In the genomic region with DNA sequence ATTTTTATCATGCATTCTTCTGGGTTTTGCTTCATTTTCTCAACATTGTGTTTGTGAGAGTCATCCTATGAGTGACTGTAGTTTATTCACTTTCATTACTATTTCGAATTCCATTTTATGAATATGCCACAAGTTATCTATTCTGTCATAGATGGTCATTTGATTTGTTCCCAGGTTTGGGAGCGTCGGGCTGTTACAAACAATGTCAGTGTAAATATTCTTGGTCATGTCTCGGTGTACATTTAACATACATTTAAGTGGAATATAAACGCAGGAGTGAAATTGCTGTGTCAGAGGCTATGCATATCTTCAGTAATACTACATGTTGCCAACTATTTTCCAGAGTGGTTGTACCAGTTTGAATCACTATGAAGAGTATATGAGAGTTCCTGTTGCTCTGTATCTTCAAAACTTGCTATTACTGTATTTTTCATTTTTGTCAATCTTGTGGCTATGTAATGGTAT, we compare ENCODE assay signal across 11 cellular contexts. TPM values are rescaled to one million over a fixed set of nuclear protein-coding genes. Genes with fewer than 3 reads are reported as not detected.
DNase-seq lines count a peak whose midpoint lies in the region; ATAC-seq lines count a peak whose summit lies in the region.
"Had no signal": no experiment of that assay in that cellular context is flagged by ENCODE, and none has a peak within 500 bp of the region (broad histone marks: within the 10 kb centered on the region; RNA-seq: fewer than 3 reads in every experiment).

No MANE protein-coding gene starts in this region.

- H3K4me1 ChIP-seq in BLaER1 (peaks cover 31% of the 10 kb centered on the region), muscle layer of duodenum (ENCODE audit: control insufficient read depth in 1 of 2, insufficient read depth in 2 of 2, low read length in 2 of 2) (peaks cover 0 to 20% of the 10 kb centered on the region in 2 donors)

- no peak overlapping the region for H3K27ac ChIP-seq in BLaER1
- H3K27ac ChIP-seq in muscle layer of duodenum (ENCODE audit: low read length), result no peak overlapping the region
- H3K27ac ChIP-seq: neutrophil had no signal

- H3K27me3 Mint-ChIP-seq in activated naive CD8-positive, alpha-beta T cell treated with anti-CD3 and anti-CD28 coated beads, Interleukin-2, amount 10 ng/mL, durations not matched to agents 7 days and 5 days, result no peaks in the 10 kb centered on the region

- DNase-seq in HCEC 1CT (peak; percentile 50), NCI-H1105 treated with DMSO at 0.1 percent for 48 hours (lab: John Stamatoyannopoulos, UW) (no peak), NCI-H345 (lab: John Stamatoyannopoulos, UW) (no peak), 8988T (no peak)
- DNase-seq in activated naive CD8-positive, alpha-beta T cell treated with anti-CD3 and anti-CD28 coated beads, Interleukin-2, amount 10 ng/mL, durations not matched to agents 7 days and 5 days, result no peak
- DNase-seq: activated naive CD4-positive, alpha-beta T cell had no signal

- peaks cover 54% of the 10 kb centered on the region for H3K36me3 ChIP-seq in BLaER1
- peaks cover 0 to 5% of the 10 kb centered on the region in 2 donors for H3K36me3 ChIP-seq in muscle layer of duodenum (ENCODE audit: control insufficient read depth in 1 of 2, insufficient read depth in 2 of 2, low read length in 2 of 2)
- H3K36me3 ChIP-seq: neutrophil had no signal

- peak overlapping the region; percentile 85 for H3K4me3 ChIP-seq in BLaER1
- peak overlapping the region; percentile 1 to 99 for H3K4me3 ChIP-seq in muscle layer of duodenum (ENCODE audit: low read depth in 1 of 2, low read length in 2 of 2)

- peak overlapping the region; percentile 5 for H3K4me3 Mint-ChIP-seq in activated naive CD8-positive, alpha-beta T cell treated with anti-CD3 and anti-CD28 coated beads, Interleukin-2, amount 10 ng/mL, durations not matched to agents 7 days and 5 days

- no peak overlapping the region for H3K27ac Mint-ChIP-seq in activated naive CD8-positive, alpha-beta T cell treated with anti-CD3 and anti-CD28 coated beads, Interleukin-2, amount 10 ng/mL, durations not matched to agents 7 days and 5 days

- peaks cover 29% of the 10 kb centered on the region for H3K9me3 Mint-ChIP-seq in activated naive CD8-positive, alpha-beta T cell treated with anti-CD3 and anti-CD28 coated beads, Interleukin-2, amount 10 ng/mL, durations not matched to agents 7 days and 5 days

- POLR2A ChIA-PET in activated naive CD8-positive, alpha-beta T cell treated with anti-CD3 and anti-CD28 coated beads, Interleukin-2, amount 10 ng/mL, durations not matched to agents 7 days and 5 days (lab: Charles Lee), result no interaction called here

- peaks cover 70% of the 10 kb centered on the region for H3K9me3 ChIP-seq in BLaER1
- H3K9me3 ChIP-seq in muscle layer of duodenum (ENCODE audit: control insufficient read depth in 1 of 2, low read length in 2 of 2), result peaks cover 0 to 11% of the 10 kb centered on the region in 2 donors
- H3K9me3 ChIP-seq: neutrophil had no signal

- peaks cover 48% of the 10 kb centered on the region for H3K36me3 Mint-ChIP-seq in activated naive CD8-positive, alpha-beta T cell treated with anti-CD3 and anti-CD28 coated beads, Interleukin-2, amount 10 ng/mL, durations not matched to agents 7 days and 5 days

- no peaks in the 10 kb centered on the region for H3K27me3 ChIP-seq in BLaER1
- no peaks in the 10 kb centered on the region for H3K27me3 ChIP-seq in muscle layer of duodenum (ENCODE audit: low read depth, low read length)

- peaks cover 31% of the 10 kb centered on the region for H3K4me1 Mint-ChIP-seq in activated naive CD8-positive, alpha-beta T cell treated with anti-CD3 and anti-CD28 coated beads, Interleukin-2, amount 10 ng/mL, durations not matched to agents 7 days and 5 days

- H4K20me1 ChIP-seq in BLaER1, result peaks cover 28% of the 10 kb centered on the region; the same call in 1 of the 2 replicates

- H3K4me2 ChIP-seq in BLaER1, result peak overlapping the region; percentile 96

- H3K9ac ChIP-seq in BLaER1, result no peak overlapping the region

- no peak for ATAC-seq in activated naive CD8-positive, alpha-beta T cell treated with anti-CD3 and anti-CD28 coated beads, Interleukin-2, amount 10 ng/mL, durations not matched to agents 7 days and 5 days (ENCODE audit: low read depth)
- ATAC-seq in GM21528 (IDR thresholded peaks at IDR 0.05; ENCODE audit: low FRiP score, unreplicated experiment), result no peak
- ATAC-seq: Right ventricle myocardium inferior had no signal

RNA-seq across cellular contexts. Expression of gene TRIM44, which starts 2.4 kb away (rescaled TPM):
- 10 to 100 TPM; 51.4 to 52.4 TPM for total RNA-seq in activated naive CD8-positive, alpha-beta T cell treated with anti-CD3 and anti-CD28 coated beads, Interleukin-2, amount 10 ng/mL, durations not matched to agents 7 days and 5 days

RNA-seq across cellular contexts. Expression of gene FJX1, which starts 46.7 kb away (rescaled TPM):
- under 1 TPM in 1 of 2 experiments, not detected in 1; 0.17 TPM for total RNA-seq in activated naive CD8-positive, alpha-beta T cell treated with anti-CD3 and anti-CD28 coated beads, Interleukin-2, amount 10 ng/mL, durations not matched to agents 7 days and 5 days
